19 cellular contexts compared by ENCODE assay signal in the genomic region with DNA sequence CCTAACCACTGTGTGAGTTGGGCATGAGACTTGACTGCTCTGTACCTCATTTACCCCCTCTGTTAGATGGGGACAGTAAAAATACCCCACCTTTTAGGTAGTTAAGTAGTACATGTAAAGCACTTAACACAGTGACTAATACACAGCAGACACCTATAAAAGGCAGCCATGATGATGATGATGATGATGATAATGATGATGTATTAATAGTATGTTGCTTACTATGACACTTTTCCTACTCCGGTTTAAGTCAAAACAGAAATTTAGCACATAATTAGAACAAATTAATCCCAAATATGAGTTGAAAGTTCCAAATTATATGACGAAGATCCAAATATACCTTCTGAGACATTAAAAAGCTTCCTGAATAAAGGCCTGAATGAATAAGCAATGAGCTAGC.
A peak's percentile ranks its signal among the peaks of the same experiment; 100 is the strongest.
DNase-seq lines count a peak whose midpoint lies in the region; ATAC-seq and TF ChIP-seq lines count a peak whose summit lies in the region.
"Had no signal": no experiment of that assay in that cellular context is flagged by ENCODE, and none has a peak within 500 bp of the region (broad histone marks: within the 10 kb centered on the region; RNA-seq: fewer than 3 reads in every experiment).

No MANE protein-coding gene starts in this region.

- peaks cover 19% of the 10 kb centered on the region for H3F3A ChIP-seq in SK-N-SH (replicated peaks; ENCODE audit: insufficient read depth)

- H3K4me1 ChIP-seq in SK-N-SH (ENCODE audit: control insufficient read depth in 1 of 2, insufficient read depth in 2 of 2, low read depth in 1 of 2, low read length in 1 of 2) = peaks cover 4 to 27% of the 10 kb centered on the region in 2 experiments; a peak in 3 of 4 replicates
- H3K4me1 ChIP-seq in IMR-90 (ENCODE audit: control insufficient read depth, insufficient read depth, low read length) = peaks cover 17% of the 10 kb centered on the region
- H3K4me1 ChIP-seq in upper lobe of right lung = peaks cover 21% of the 10 kb centered on the region
- H3K4me1 ChIP-seq in naive thymus-derived CD4-positive, alpha-beta T cell (ENCODE audit: control insufficient read depth in 2 of 2, insufficient read depth in 2 of 2, low read length in 2 of 2) = no peaks in the 10 kb centered on the region

- H3K27me3 ChIP-seq in SK-N-SH (ENCODE audit: insufficient read depth) (no peaks in the 10 kb centered on the region), IMR-90 (ENCODE audit: control insufficient read depth, insufficient read depth, low read length) (no peaks in the 10 kb centered on the region), upper lobe of right lung (no peaks in the 10 kb centered on the region)
- H3K27me3 ChIP-seq in naive thymus-derived CD4-positive, alpha-beta T cell (ENCODE audit: control insufficient read depth in 2 of 2, insufficient read depth in 2 of 2, low read length in 2 of 2) = no peaks in the 10 kb centered on the region

- no peak overlapping the region for H2AK9ac ChIP-seq in IMR-90 (replicated peaks; ENCODE audit: low read depth, low read length, poor library complexity)

- TF ChIP-seq CTCF in SK-N-SH (IDR thresholded peaks at IDR 0.05) = no peak
- no peak for TF ChIP-seq CTCF in IMR-90 (conservative IDR thresholded peaks at IDR 0.05; ENCODE audit: low read depth, low read length)
- TF ChIP-seq CTCF in nephron (IDR thresholded peaks at IDR 0.05; ENCODE audit: unreplicated experiment in 3 of 3) = no peak
- TF ChIP-seq CTCF in upper lobe of right lung (IDR thresholded peaks at IDR 0.05) = no peak

- H3K4me1 Mint-ChIP-seq in nephron = peaks cover 42% of the 10 kb centered on the region
- H3K4me1 Mint-ChIP-seq in naive thymus-derived CD4-positive, alpha-beta T cell = peaks cover 0 to 5% (median 0%) of the 10 kb centered on the region in 7 donors

- TF ChIP-seq RAD21 in SK-N-SH (IDR thresholded peaks at IDR 0.05; ENCODE audit: low read length) (no peak), IMR-90 (IDR thresholded peaks at IDR 0.05; ENCODE audit: low read length) (no peak)

- peak overlapping the region; percentile 69 for H2AK5ac ChIP-seq in IMR-90 (ENCODE audit: low read depth, low read length)

- no peak overlapping the region for H2AFZ ChIP-seq in SK-N-SH (ENCODE audit: low read depth)
- no peak overlapping the region for H2AFZ ChIP-seq in IMR-90 (replicated peaks; ENCODE audit: low read length, poor library complexity)

- H4K91ac ChIP-seq in IMR-90 (ENCODE audit: insufficient read depth, low read depth, low read length) = no peak overlapping the region

- H3K36me3 ChIP-seq in SK-N-SH (replicated peaks in 1 of 2; ENCODE audit: control insufficient read depth in 1 of 2, insufficient read depth in 2 of 2, low read length in 1 of 2) (peaks cover 9 to 22% of the 10 kb centered on the region in 2 experiments), IMR-90 (ENCODE audit: control insufficient read depth, insufficient read depth, low read length) (peaks cover 6% of the 10 kb centered on the region; the same call in 1 of the 2 replicates), upper lobe of right lung (no peaks in the 10 kb centered on the region)
- H3K36me3 ChIP-seq in naive thymus-derived CD4-positive, alpha-beta T cell (ENCODE audit: control insufficient read depth in 2 of 3, insufficient read depth in 3 of 3, low read length in 3 of 3) = peaks cover 0 to 42% (median 0%) of the 10 kb centered on the region in 3 experiments

- H4K8ac ChIP-seq in IMR-90 (ENCODE audit: low read depth in 2 of 2, low read length in 2 of 2) = no peak overlapping the region; a peak in 1 of 4 replicates

- H4K20me1 ChIP-seq in SK-N-SH (ENCODE audit: insufficient read depth) (no peaks in the 10 kb centered on the region; the same call in 1 of the 2 replicates), IMR-90 (ENCODE audit: insufficient read depth, low read length) (peaks cover 4% of the 10 kb centered on the region; the same call in 1 of the 2 replicates)

- H2BK120ac ChIP-seq in IMR-90 (ENCODE audit: low read depth, low read length) = no peak overlapping the region

- peaks cover 6 to 9% of the 10 kb centered on the region in 2 experiments; a peak in 3 of 4 replicates for H3K79me1 ChIP-seq in IMR-90 (ENCODE audit: low read depth in 1 of 2, low read length in 2 of 2)

- no peak overlapping the region for H3K56ac ChIP-seq in IMR-90 (ENCODE audit: extremely low read depth, insufficient read depth, low read length)

- WGBS in SK-N-SH (ENCODE audit: low lambda C conversion rate) = 94% methylated on average over 2 of the region's 2 CpGs
- WGBS in IMR-90 (ENCODE audit: extremely low coverage in 2 of 2, insufficient read length in 1 of 2), 2 experiments = no CpG with 5 or more reads among the region's 2 CpGs

- no peak for TF ChIP-seq EP300 in SK-N-SH (IDR thresholded peaks at IDR 0.05; ENCODE audit: borderline replicate concordance in 1 of 2, low read depth in 1 of 2, low read length in 1 of 2)

- no peak overlapping the region; the same call in 1 of the 2 replicates for H4K5ac ChIP-seq in IMR-90 (ENCODE audit: low read depth, low read length)

- ATAC-seq in SK-N-SH treated with all-trans-retinoic acid at 6 μM for 48 hours = no peak
- no peak for ATAC-seq in IMR-90 (ENCODE audit: low read depth)
- ATAC-seq in upper lobe of right lung = no peak
- ATAC-seq in HG03159 (IDR thresholded peaks at IDR 0.05; ENCODE audit: unreplicated experiment) = no peak
- ATAC-seq in naive thymus-derived CD4-positive, alpha-beta T cell = no peak

- peak overlapping the region; percentile 67 to 68; a peak in 2 of 4 replicates for H3K27ac ChIP-seq in SK-N-SH (ENCODE audit: low read depth in 2 of 2, low read length in 1 of 2)
- H3K27ac ChIP-seq in IMR-90 (ENCODE audit: insufficient read depth, low read length) = no peak overlapping the region
- peak overlapping the region; percentile 6 for H3K27ac ChIP-seq in upper lobe of right lung
- H3K27ac ChIP-seq in naive thymus-derived CD4-positive, alpha-beta T cell (ENCODE audit: low read depth, low read length) = no peak overlapping the region
- H3K27ac ChIP-seq: 22Rv1, SK-N-MC had no signal

- no peak for TF ChIP-seq POLR2A in IMR-90 (IDR thresholded peaks at IDR 0.05; ENCODE audit: low read depth, low read length)

- H3K9me3 Mint-ChIP-seq in nephron = no peaks in the 10 kb centered on the region
- no peaks in the 10 kb centered on the region for H3K9me3 Mint-ChIP-seq in naive thymus-derived CD4-positive, alpha-beta T cell

- no peak overlapping the region for H3K4me3 ChIP-seq in SK-N-SH (ENCODE audit: low read depth in 2 of 2, low read length in 1 of 2)
- H3K4me3 ChIP-seq in IMR-90 (ENCODE audit: insufficient read depth, low read depth, low read length) = no peak overlapping the region
- H3K4me3 ChIP-seq in upper lobe of right lung = no peak overlapping the region
- no peak overlapping the region for H3K4me3 ChIP-seq in naive thymus-derived CD4-positive, alpha-beta T cell (ENCODE audit: low read length)
- H3K4me3 ChIP-seq: SK-N-MC had no signal

- H3K23ac ChIP-seq in IMR-90 (ENCODE audit: low read depth, low read length) = no peak overlapping the region

- H3K27me3 Mint-ChIP-seq in nephron (ENCODE audit: low read depth) = no peaks in the 10 kb centered on the region
- H3K27me3 Mint-ChIP-seq in naive thymus-derived CD4-positive, alpha-beta T cell = no peaks in the 10 kb centered on the region

- H3K27ac Mint-ChIP-seq in nephron = peak overlapping the region in 2 of 3 experiments; percentile 70 to 90
- no peak overlapping the region for H3K27ac Mint-ChIP-seq in naive thymus-derived CD4-positive, alpha-beta T cell

- no peak overlapping the region for H3K18ac ChIP-seq in IMR-90 (ENCODE audit: low read depth, low read length)

- H3K79me2 ChIP-seq in SK-N-SH (ENCODE audit: insufficient read depth) = no peaks in the 10 kb centered on the region

- no peak overlapping the region for H3K4me2 ChIP-seq in SK-N-SH
- no peak overlapping the region for H3K4me2 ChIP-seq in IMR-90 (ENCODE audit: low read depth, low read length)

- H3K4ac ChIP-seq in IMR-90 (ENCODE audit: low read depth, low read length) = no peak overlapping the region

- BruUV-seq in IMR-90 (replicated peaks; lab: Mats Ljungman, UMichigan) = no TSS peak

- H3K9ac ChIP-seq in SK-N-SH (no peak overlapping the region), IMR-90 (ENCODE audit: low read depth, low read length) (no peak overlapping the region)

- DNase-seq in SK-N-SH = no peak
- DNase-seq in IMR-90 = no peak
- no peak for DNase-seq in upper lobe of right lung
- DNase-seq in naive thymus-derived CD4-positive, alpha-beta T cell = no peak
- no peak for DNase-seq in T-helper 2 cell
- DNase-seq: Calu3, H7, Karpas-422, NCI-H1092 treated with DMSO at 0.1 percent for 48 hours, NCI-H1436, NCI-H187, NCI-H524, NCI-H748 treated with DMSO at 0.1 percent for 48 hours, SIG-M5 had no signal

- CTCF ChIA-PET in SK-N-SH (lab: Yijun Ruan, JAX) = no interaction called here
- CTCF ChIA-PET in IMR-90 (lab: Yijun Ruan, JAX) = interaction anchor here (0.7 kb wide), 1 partner anchor 16 kb away, joined by 3 read pairs; no protein-coding TSS in a partner anchor
- CTCF ChIA-PET in naive thymus-derived CD4-positive, alpha-beta T cell (lab: Charles Lee) = no interaction called here

- peaks cover 17% of the 10 kb centered on the region for H3K9me1 ChIP-seq in IMR-90 (ENCODE audit: insufficient read depth, low read length)

- POLR2A ChIA-PET in SK-N-SH (lab: Yijun Ruan, JAX) = no interaction called here
- POLR2A ChIA-PET in IMR-90 (lab: Charles Lee; ENCODE audit: unreplicated experiment) = interaction anchor here (0.6 kb wide), 1 partner anchor 19 kb away, joined by 3 read pairs; no protein-coding TSS in a partner anchor
- POLR2A ChIA-PET in naive thymus-derived CD4-positive, alpha-beta T cell (lab: Charles Lee) = no interaction called here

- peak overlapping the region; percentile 39; the same call in 1 of the 2 replicates for H2BK20ac ChIP-seq in IMR-90 (ENCODE audit: low read depth, low read length)

- no peak overlapping the region for H2BK15ac ChIP-seq in IMR-90 (ENCODE audit: low read depth, low read length)

- no peak overlapping the region for H2BK5ac ChIP-seq in IMR-90 (ENCODE audit: low read depth, low read length, poor library complexity, severe bottlenecking)

- H3K14ac ChIP-seq in IMR-90 (replicated peaks; ENCODE audit: low read depth, low read length) = no peak overlapping the region

- dilution Hi-C loops in IMR-90 (cut with HindIII; ENCODE audit: low sequenced_read_pairs, unreplicated experiment) = no loop called here

- H3K36me3 Mint-ChIP-seq in nephron (ENCODE audit: low read depth) = peaks cover 17% of the 10 kb centered on the region
- peaks cover 5 to 50% (median 16%) of the 10 kb centered on the region in 5 donors for H3K36me3 Mint-ChIP-seq in naive thymus-derived CD4-positive, alpha-beta T cell

- H3K4me3 Mint-ChIP-seq in nephron = no peak overlapping the region
- no peak overlapping the region for H3K4me3 Mint-ChIP-seq in naive thymus-derived CD4-positive, alpha-beta T cell

- H3K9me3 ChIP-seq in SK-N-SH = no peaks in the 10 kb centered on the region
- H3K9me3 ChIP-seq in IMR-90 (ENCODE audit: control insufficient read depth, insufficient read depth, low read length) = no peaks in the 10 kb centered on the region
- H3K9me3 ChIP-seq in upper lobe of right lung = no peaks in the 10 kb centered on the region
- no peaks in the 10 kb centered on the region for H3K9me3 ChIP-seq in naive thymus-derived CD4-positive, alpha-beta T cell (ENCODE audit: control insufficient read depth in 2 of 3, low read length in 3 of 3)

- intact Hi-C loops in IMR-90 (cut with micrococcal nuclease) = no loop called here
- intact Hi-C loops in upper lobe of right lung (cut with DNase I) = no loop called here
- intact Hi-C loops in naive thymus-derived CD4-positive, alpha-beta T cell (cut with micrococcal nuclease) = no loop called here

- no peaks in the 10 kb centered on the region for H3K9me2 ChIP-seq in SK-N-SH

- in situ Hi-C loops in IMR-90 (cut with MboI; ENCODE audit: low sequenced_read_pairs) = no loop called here

Comparison
In these comparisons a context has a peak if more than half of its experiments do, and no peak if none do; other contexts are left out.
1. H3K27ac ChIP-seq: peak in SK-N-SH (2 of 2) and upper lobe of right lung (single experiment); none in IMR-90 (single experiment) and naive thymus-derived CD4-positive, alpha-beta T cell (single experiment).
2. H3K27ac Mint-ChIP-seq: peak in nephron (2 of 3); none in naive thymus-derived CD4-positive, alpha-beta T cell (0 of 9).